Comparison of ENCODE assay signal across 8 cellular contexts in genomic region chr7:74890158-74891123, GRCh38. TPM values are rescaled to one million over a fixed set of nuclear protein-coding genes. Genes with fewer than 3 reads are reported as not detected.
DNase-seq lines count a peak whose midpoint lies in the region; ATAC-seq and TF ChIP-seq lines count a peak whose summit lies in the region.
"Not testable (repeated sequence)": the region's sequence is repeated elsewhere in the genome, so short reads cannot be mapped to it uniquely, and the experiment has no call there.

No MANE protein-coding gene starts in this region.

- H3K27ac ChIP-seq in DOHH2 (ENCODE audit: low read depth, low read length) (peak overlapping the region; percentile 68), foreskin keratinocyte (peak overlapping the region; percentile 73), neural progenitor cell (peak overlapping the region; percentile 90)
- H3K27ac ChIP-seq in SK-N-MC = not testable (repeated sequence)

- H3K4me3 ChIP-seq in DOHH2 (ENCODE audit: low read length) (peak overlapping the region; percentile 76), SK-N-MC (peak overlapping the region; percentile 72), neural progenitor cell (peak overlapping the region; percentile 57)

- not testable (repeated sequence) for H3K27me3 ChIP-seq in DOHH2 (ENCODE audit: control insufficient read depth, low read length); foreskin keratinocyte; neural progenitor cell

- H3K27me3 Mint-ChIP-seq in neural progenitor cell (ENCODE audit: insufficient read depth, low read depth) = not testable (repeated sequence)

- ATAC-seq in HG02571 (IDR thresholded peaks at IDR 0.05; ENCODE audit: unreplicated experiment) = peak; percentile 75
- ATAC-seq in foreskin keratinocyte = peak; percentile 92
- peak; percentile 87 for ATAC-seq in stimulated activated effector memory CD8-positive, alpha-beta T cell treated with anti-CD3 and anti-CD28 coated beads, Interleukin-12 subunit alpha, Interleukin-12 subunit beta, amount 100 ng/mL, for 72 hours

- H3K27ac Mint-ChIP-seq in neural progenitor cell = not testable (repeated sequence)
- peak overlapping the region; percentile 86 for H3K27ac Mint-ChIP-seq in stimulated activated effector memory CD8-positive, alpha-beta T cell treated with anti-CD3 and anti-CD28 coated beads, Interleukin-12 subunit alpha, Interleukin-12 subunit beta, amount 100 ng/mL, for 72 hours

- H3K4me1 ChIP-seq in DOHH2 (ENCODE audit: control insufficient read depth, low read length); foreskin keratinocyte; neural progenitor cell: not testable (repeated sequence)

- not testable (repeated sequence) for H3F3A ChIP-seq in DOHH2 (ENCODE audit: control insufficient read depth, insufficient read depth); neural progenitor cell (ENCODE audit: low read depth)

- not testable (repeated sequence) for TF ChIP-seq CTCF in DOHH2 (IDR thresholded peaks at IDR 0.05; ENCODE audit: low read depth, low read length, poor library complexity, severe bottlenecking); neural progenitor cell (IDR thresholded peaks at IDR 0.05)
- peak; percentile 3 for TF ChIP-seq CTCF in foreskin keratinocyte (conservative IDR thresholded peaks at IDR 0.05)

- H3K9ac ChIP-seq in SK-N-MC (ENCODE audit: insufficient read length); neural progenitor cell: not testable (repeated sequence)

- peak overlapping the region; percentile 53 for H3K4me2 ChIP-seq in DOHH2 (ENCODE audit: low read length)
- H3K4me2 ChIP-seq in neural progenitor cell = peak overlapping the region; percentile 67

- not testable (repeated sequence) for H3K9me2 ChIP-seq in DOHH2 (replicated peaks; ENCODE audit: control insufficient read depth, low read length)

- H3K9me3 ChIP-seq in DOHH2 (ENCODE audit: control insufficient read depth, insufficient read depth, low read length); SK-N-MC (ENCODE audit: low read depth, low read length); neural progenitor cell (ENCODE audit: low read depth): not testable (repeated sequence)

- H3K4me1 Mint-ChIP-seq in neural progenitor cell; stimulated activated effector memory CD8-positive, alpha-beta T cell treated with anti-CD3 and anti-CD28 coated beads, Interleukin-12 subunit alpha, Interleukin-12 subunit beta, amount 100 ng/mL, for 72 hours: not testable (repeated sequence)

- H3K9me3 Mint-ChIP-seq in neural progenitor cell; stimulated activated effector memory CD8-positive, alpha-beta T cell treated with anti-CD3 and anti-CD28 coated beads, Interleukin-12 subunit alpha, Interleukin-12 subunit beta, amount 100 ng/mL, for 72 hours: not testable (repeated sequence)

- H3K79me2 ChIP-seq in DOHH2 (ENCODE audit: control insufficient read depth, low read length); neural progenitor cell (ENCODE audit: low read depth): not testable (repeated sequence)

- not testable (repeated sequence) for H3K36me3 ChIP-seq in DOHH2 (ENCODE audit: control insufficient read depth, low read length); SK-N-MC (ENCODE audit: insufficient read depth, low read length); neural progenitor cell

- H2AFZ ChIP-seq in neural progenitor cell (replicated peaks) = not testable (repeated sequence)

- peak overlapping the region; percentile 82 for H3K4me3 Mint-ChIP-seq in neural progenitor cell
- peak overlapping the region; percentile 70 for H3K4me3 Mint-ChIP-seq in stimulated activated effector memory CD8-positive, alpha-beta T cell treated with anti-CD3 and anti-CD28 coated beads, Interleukin-12 subunit alpha, Interleukin-12 subunit beta, amount 100 ng/mL, for 72 hours

- peak; percentile 71 for DNase-seq in NCI-H1105 treated with DMSO at 0.1 percent for 48 hours (lab: John Stamatoyannopoulos, UW)
- DNase-seq in SK-N-MC (ENCODE audit: low read depth, low spot score) = not testable (repeated sequence)
- DNase-seq in activated naive CD4-positive, alpha-beta T cell treated with Interleukin-2 at 50 U/mL for 16 hours = peak; percentile 84
- DNase-seq in foreskin keratinocyte = peak; percentile 44 to 53
- peak; percentile 85 for DNase-seq in neural progenitor cell (ENCODE audit: low spot score)
- peak; percentile 67 to 90 for DNase-seq in stimulated activated effector memory CD8-positive, alpha-beta T cell treated with anti-CD3 and anti-CD28 coated beads, Interleukin-12 subunit alpha, Interleukin-12 subunit beta, amount 100 ng/mL, for 72 hours (ENCODE audit: low spot score in 2 of 2)

- H4K20me1 ChIP-seq in DOHH2 (ENCODE audit: control insufficient read depth, insufficient read depth, low read depth, low read length); neural progenitor cell (ENCODE audit: low read depth): not testable (repeated sequence)

- H3K36me3 Mint-ChIP-seq in neural progenitor cell; stimulated activated effector memory CD8-positive, alpha-beta T cell treated with anti-CD3 and anti-CD28 coated beads, Interleukin-12 subunit alpha, Interleukin-12 subunit beta, amount 100 ng/mL, for 72 hours: not testable (repeated sequence)

RNA-seq across cellular contexts. Expression of gene GTF2IRD2, which starts 39.0 kb away (rescaled TPM):
- total RNA-seq in foreskin keratinocyte (4.1 and 4.7 TPM in 2 replicates), neural progenitor cell (ENCODE audit: low replicate concordance) (4.1 and 12.2 TPM in 2 replicates)
- 4.4 and 5.0 TPM in 2 replicates for polyA plus RNA-seq in foreskin keratinocyte
